In genomic region chr19:1087813-1088418, GRCh38 we compare ENCODE assay signal across 8 cellular contexts. TPM values are rescaled to one million over a fixed set of nuclear protein-coding genes. Genes with fewer than 3 reads are reported as not detected.
DNase-seq lines count a peak whose midpoint lies in the region; ATAC-seq and TF ChIP-seq lines count a peak whose summit lies in the region.

No MANE protein-coding gene starts in this region.

- peaks cover 21% of the 10 kb centered on the region for H3K36me3 Mint-ChIP-seq in T-helper 1 cell treated with Interleukin-12 subunit alpha and Interleukin-12 subunit beta and Interleukin-4 antibody, amounts not matched to agents 30 μg/mL and 1 μg/mL, for 36 hours (ENCODE audit: low read depth)
- peaks cover 100% of the 10 kb centered on the region for H3K36me3 Mint-ChIP-seq in stimulated activated effector memory CD8-positive, alpha-beta T cell treated with anti-CD3 and anti-CD28 coated beads, Interleukin-12 subunit alpha, Interleukin-12 subunit beta, amount 100 ng/mL, for 72 hours

- H3K27me3 Mint-ChIP-seq in T-helper 1 cell treated with Interleukin-12 subunit alpha and Interleukin-12 subunit beta and Interleukin-4 antibody, amounts not matched to agents 30 μg/mL and 1 μg/mL, for 36 hours (ENCODE audit: low read depth): no peaks in the 10 kb centered on the region

- H3K27me3 ChIP-seq in esophagus muscularis mucosa: peaks cover 0 to 16% (median 0%) of the 10 kb centered on the region in 4 donors

- H3K9me3 Mint-ChIP-seq in T-helper 1 cell treated with Interleukin-12 subunit alpha and Interleukin-12 subunit beta and Interleukin-4 antibody, amounts not matched to agents 30 μg/mL and 1 μg/mL, for 36 hours: no peaks in the 10 kb centered on the region
- H3K9me3 Mint-ChIP-seq in stimulated activated effector memory CD8-positive, alpha-beta T cell treated with anti-CD3 and anti-CD28 coated beads, Interleukin-12 subunit alpha, Interleukin-12 subunit beta, amount 100 ng/mL, for 72 hours: no peaks in the 10 kb centered on the region

- peak; percentile 50 for TF ChIP-seq POLR2A in GM19193 (IDR thresholded peaks at IDR 0.05; ENCODE audit: extremely low read depth, insufficient read depth, insufficient read length)
- no peak for TF ChIP-seq POLR2A in esophagus muscularis mucosa (IDR thresholded peaks at IDR 0.05; ENCODE audit: low read depth)

- DNase-seq in esophagus muscularis mucosa (ENCODE audit: extremely low spot score) (peak; percentile 95), kidney tubule cell (ENCODE audit: low spot score) (no peak), NCI-H2081 (lab: John Stamatoyannopoulos, UW) (no peak)
- DNase-seq in stimulated activated effector memory CD8-positive, alpha-beta T cell treated with anti-CD3 and anti-CD28 coated beads, Interleukin-12 subunit alpha, Interleukin-12 subunit beta, amount 100 ng/mL, for 72 hours (ENCODE audit: low spot score in 2 of 2): no peak

- peak; percentile 27 for ATAC-seq in stimulated activated effector memory CD8-positive, alpha-beta T cell treated with anti-CD3 and anti-CD28 coated beads, Interleukin-12 subunit alpha, Interleukin-12 subunit beta, amount 100 ng/mL, for 72 hours
- no peak for ATAC-seq in GM21526 (IDR thresholded peaks at IDR 0.05; ENCODE audit: low FRiP score, unreplicated experiment)
- no peak for ATAC-seq in GM18519 (IDR thresholded peaks at IDR 0.05; ENCODE audit: low FRiP score, unreplicated experiment)

- no peaks in the 10 kb centered on the region for H3K9me3 ChIP-seq in esophagus muscularis mucosa

- intact Hi-C loops in esophagus muscularis mucosa (cut with DNase I): no loop called here

- H3K4me1 Mint-ChIP-seq in T-helper 1 cell treated with Interleukin-12 subunit alpha and Interleukin-12 subunit beta and Interleukin-4 antibody, amounts not matched to agents 30 μg/mL and 1 μg/mL, for 36 hours (ENCODE audit: low read depth): peaks cover 20% of the 10 kb centered on the region
- H3K4me1 Mint-ChIP-seq in stimulated activated effector memory CD8-positive, alpha-beta T cell treated with anti-CD3 and anti-CD28 coated beads, Interleukin-12 subunit alpha, Interleukin-12 subunit beta, amount 100 ng/mL, for 72 hours: peaks cover 44% of the 10 kb centered on the region

- TF ChIP-seq EP300 in esophagus muscularis mucosa (IDR thresholded peaks at IDR 0.05): no peak

- H3K36me3 ChIP-seq in esophagus muscularis mucosa: peaks cover 13 to 73% (median 64%) of the 10 kb centered on the region in 4 donors

- WGBS in esophagus muscularis mucosa: 66% methylated on average over 24 of the region's 27 CpGs

- no peak overlapping the region for H3K4me3 ChIP-seq in esophagus muscularis mucosa

- peaks cover 0 to 39% (median 25%) of the 10 kb centered on the region in 4 donors for H3K4me1 ChIP-seq in esophagus muscularis mucosa

- peak overlapping the region; percentile 32 for H3K4me3 Mint-ChIP-seq in T-helper 1 cell treated with Interleukin-12 subunit alpha and Interleukin-12 subunit beta and Interleukin-4 antibody, amounts not matched to agents 30 μg/mL and 1 μg/mL, for 36 hours
- H3K4me3 Mint-ChIP-seq in stimulated activated effector memory CD8-positive, alpha-beta T cell treated with anti-CD3 and anti-CD28 coated beads, Interleukin-12 subunit alpha, Interleukin-12 subunit beta, amount 100 ng/mL, for 72 hours: peak overlapping the region; percentile 30

- H3K27ac ChIP-seq in esophagus muscularis mucosa (replicated peaks in 1 of 4): peak overlapping the region; percentile 22 to 75 (median 62)

- no peak for TF ChIP-seq CTCF in esophagus muscularis mucosa (IDR thresholded peaks at IDR 0.05)

- peak overlapping the region; percentile 85 for H3K27ac Mint-ChIP-seq in T-helper 1 cell treated with Interleukin-12 subunit alpha and Interleukin-12 subunit beta and Interleukin-4 antibody, amounts not matched to agents 30 μg/mL and 1 μg/mL, for 36 hours
- peak overlapping the region; percentile 94 for H3K27ac Mint-ChIP-seq in stimulated activated effector memory CD8-positive, alpha-beta T cell treated with anti-CD3 and anti-CD28 coated beads, Interleukin-12 subunit alpha, Interleukin-12 subunit beta, amount 100 ng/mL, for 72 hours

RNA-seq across cellular contexts. Expression of gene POLR2E, which starts 7.3 kb away (rescaled TPM):
- 100 to 1,000 TPM in 3 of 4 donors, 10 to 100 TPM in 1; 96.8 to 198 (median 135) TPM for total RNA-seq in esophagus muscularis mucosa

RNA-seq across cellular contexts. Expression of gene GPX4, which starts 15.9 kb away (rescaled TPM):
- 100 to 1,000 TPM; 338 to 386 (median 375) TPM for total RNA-seq in esophagus muscularis mucosa

RNA-seq across cellular contexts. Expression of gene ARHGAP45, which starts 20.9 kb away (rescaled TPM):
- total RNA-seq in esophagus muscularis mucosa: 10 to 100 TPM; 17.8 to 28.3 (median 21.2) TPM

RNA-seq across cellular contexts. Expression of gene ABCA7, which starts 48.0 kb away (rescaled TPM):
- 1 to 10 TPM; 3.9 to 9.5 (median 6.9) TPM for total RNA-seq in esophagus muscularis mucosa
